ENCODE assay signal across 24 cellular contexts in the genomic region with DNA sequence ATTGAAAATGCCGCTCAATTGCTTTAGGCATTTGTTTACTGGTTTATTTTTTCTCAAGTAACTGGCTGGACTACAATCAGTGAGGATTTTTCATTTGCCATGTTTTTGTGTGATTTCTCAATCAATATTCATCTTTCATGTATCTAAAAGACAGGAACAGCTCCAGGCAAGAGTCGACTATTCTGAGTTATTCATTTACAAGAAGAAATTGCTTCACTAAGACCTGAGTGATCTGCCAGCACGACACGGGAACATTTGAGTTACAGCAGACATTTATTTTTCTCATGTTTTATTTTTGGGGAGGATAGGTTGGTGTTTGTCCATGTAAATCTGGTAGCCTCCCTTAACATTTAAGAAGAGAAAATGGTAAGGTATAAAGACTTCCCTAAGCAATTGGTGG.
"Had no signal": no experiment of that assay in that cellular context is flagged by ENCODE, and none has a peak within 500 bp of the region (broad histone marks: within the 10 kb centered on the region; RNA-seq: fewer than 3 reads in every experiment).

No MANE protein-coding gene starts in this region.

- H3K27me3 ChIP-seq: esophagus squamous epithelium, heart right ventricle, pancreas, right atrium auricular region, sigmoid colon, spleen, tibial nerve, vagina had no signal

- H3K27ac ChIP-seq: coronary artery, esophagus squamous epithelium, heart right ventricle, left ventricle myocardium inferior, lower lobe of right lung, pancreas, right atrium auricular region, sigmoid colon, spleen, thoracic aorta, tibial nerve, vagina had no signal

- H3K9me3 ChIP-seq: esophagus squamous epithelium, left ventricle myocardium inferior, lower lobe of right lung, pancreas, right atrium auricular region, sigmoid colon, thoracic aorta, tibial nerve, vagina had no signal

- H3K4me3 ChIP-seq: coronary artery, esophagus squamous epithelium, heart right ventricle, left ventricle myocardium inferior, lower lobe of right lung, pancreas, right atrium auricular region, sigmoid colon, spleen, thoracic aorta, tibial nerve, vagina had no signal

- H3K36me3 ChIP-seq: esophagus squamous epithelium, heart right ventricle, left ventricle myocardium inferior, lower lobe of right lung, pancreas, right atrium auricular region, sigmoid colon, spleen, thoracic aorta, tibial nerve, vagina had no signal

- ATAC-seq: heart right ventricle; lower lobe of right lung; natural killer cell; stimulated activated naive B cell treated with anti-CD40 and anti-IgM and Interleukin-4, amounts not matched to agents 10 μg/mL and 1 μg/mL and 100 μg/mL, for 72 hours had no signal

- DNase-seq: dermis blood vessel endothelial cell; effector memory CD4-positive, alpha-beta T cell; erythroblast; esophagus squamous epithelium; foreskin melanocyte; glutamatergic neuron; heart right ventricle; hippocampal formation; left ventricle myocardium inferior; lower lobe of right lung; natural killer cell; occipital lobe; pancreas; sigmoid colon; spleen; stimulated activated CD4-positive, alpha-beta T cell treated with anti-CD3 and anti-CD28 coated beads, Interleukin-4, amount 100 ng/mL, for 4 hours; stimulated activated naive B cell treated with anti-CD40 and anti-IgM and Interleukin-4, amounts not matched to agents 10 μg/mL and 1 μg/mL and 100 μg/mL, for 72 hours had no signal

- FAIRE-seq: endothelial cell of umbilical vein, islet of Langerhans, pancreas had no signal

- H3K4me1 ChIP-seq: heart right ventricle, left ventricle myocardium inferior, lower lobe of right lung, pancreas, right atrium auricular region, spleen, tibial nerve, vagina had no signal
